In genomic region chr20:59751075-59751711, GRCh38 we compare ENCODE assay signal across 7 cellular contexts.
A peak's percentile ranks its signal among the peaks of the same experiment; 100 is the strongest.
DNase-seq lines count a peak whose midpoint lies in the region; ATAC-seq and TF ChIP-seq lines count a peak whose summit lies in the region.

No MANE protein-coding gene starts in this region.

- no peak for TF ChIP-seq POLR2A in ovary (IDR thresholded peaks at IDR 0.05)

- DNase-seq in DMS79 treated with DMSO at 0.1 percent for 48 hours (lab: John Stamatoyannopoulos, UW): peak; percentile 29
- peak; percentile 19 for DNase-seq in LNCaP clone FGC (ENCODE audit: low read depth)
- DNase-seq in fibroblast of the aortic adventitia (ENCODE audit: low read depth): peak; percentile 9
- DNase-seq in ovary: peak; percentile 44 to 80 (median 70)

- no peak for TF ChIP-seq EP300 in ovary (IDR thresholded peaks at IDR 0.05)

- 35 to 40% (median 36%) methylated on average over 21 of the region's 21 CpGs for WGBS in ovary, 3 donors

- intact Hi-C loops in ovary (cut with DNase I): loop anchor here (1.0 to 10.0 kb wide), 3 partner anchors 176 to 186 kb away; no protein-coding TSS in a partner anchor

- TF ChIP-seq CTCF in LNCaP clone FGC (IDR thresholded peaks at IDR 0.05; ENCODE audit: control insufficient read depth, extremely low read depth, insufficient read depth) (peak; percentile 98), VCaP (conservative IDR thresholded peaks at IDR 0.05) (peak; percentile 96), fibroblast of the aortic adventitia (IDR thresholded peaks at IDR 0.05; ENCODE audit: insufficient read depth, low read length) (peak; percentile 28), ovary (IDR thresholded peaks at IDR 0.05) (peak in 2 of 3 donors; percentile 44 to 71)

- H3K27me3 ChIP-seq in ovary: no peaks in the 10 kb centered on the region

- no peak overlapping the region for H3K27ac ChIP-seq in VCaP
- H3K27ac ChIP-seq in ovary: no peak overlapping the region

- H3K4me1 ChIP-seq in ovary (ENCODE audit: insufficient read depth): peaks cover 5% of the 10 kb centered on the region

- no peaks in the 10 kb centered on the region for H3K9me3 ChIP-seq in ovary

- H3K36me3 ChIP-seq in ovary: no peaks in the 10 kb centered on the region

- H3K4me3 ChIP-seq in LNCaP clone FGC (ENCODE audit: low read depth, low read length) (no peak overlapping the region), fibroblast of the aortic adventitia (ENCODE audit: low read depth, low read length) (no peak overlapping the region), ovary (no peak overlapping the region)

- ATAC-seq in GM19397 (IDR thresholded peaks at IDR 0.05; ENCODE audit: unreplicated experiment): peak; percentile 44
- ATAC-seq in GM21423 (IDR thresholded peaks at IDR 0.05; ENCODE audit: unreplicated experiment): no peak

Comparison
In these comparisons a context has a peak if more than half of its experiments do, and no peak if none do; other contexts are left out.
1. DNase-seq: peak in every context shown above with its lines; median percentile 70 in ovary; 29 in DMS79 treated with DMSO at 0.1 percent for 48 hours; 19 in LNCaP clone FGC; 9 in fibroblast of the aortic adventitia.
2. CTCF ChIP-seq: peak in every context shown above with its lines; median percentile 98 in LNCaP clone FGC; 96 in VCaP; 58 in ovary; 28 in fibroblast of the aortic adventitia.